Comparison of ENCODE assay signal across 1 cellular context in the genomic region with DNA sequence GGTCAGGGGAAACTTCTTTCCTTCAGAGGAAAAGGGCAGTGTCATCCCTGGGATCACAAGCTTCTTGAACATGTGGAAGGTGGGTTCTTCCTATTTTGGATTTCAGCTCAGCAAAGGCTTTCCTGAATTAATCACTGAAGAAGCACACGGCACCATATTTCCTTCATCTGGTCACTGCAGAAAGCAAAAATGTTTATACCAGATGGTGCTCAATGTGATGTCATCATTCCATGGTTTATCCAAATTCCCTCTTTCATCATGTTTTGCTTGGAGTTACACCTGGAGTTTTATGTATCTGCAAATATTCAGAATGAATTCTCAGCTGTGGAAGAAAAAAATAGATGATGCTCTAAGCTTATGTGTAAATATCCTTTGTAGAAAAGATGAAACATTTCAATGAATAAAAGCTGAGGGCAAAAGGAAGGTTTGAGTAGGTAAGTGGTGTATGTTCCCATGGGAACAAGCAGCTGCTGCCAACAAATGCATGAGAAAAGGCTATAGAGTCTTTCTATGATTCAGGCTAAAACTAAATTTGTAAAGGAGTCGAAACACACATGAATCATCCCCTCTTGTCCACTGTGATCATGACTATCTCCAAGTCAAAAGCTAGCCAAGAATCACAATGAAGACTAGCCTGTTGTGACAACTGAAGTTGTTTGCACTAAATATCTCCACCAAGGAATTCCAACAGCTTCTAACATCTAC.
A peak's percentile ranks its signal among the peaks of the same experiment; 100 is the strongest.
TF ChIP-seq lines count a peak whose summit lies in the region.

No MANE protein-coding gene starts in this region.

TF ChIP-seq in A549, 52 proteins besides CTCF, POLR2A, EP300 and RAD21 (continued from another document):
- TF ChIP-seq, protein P1, sequence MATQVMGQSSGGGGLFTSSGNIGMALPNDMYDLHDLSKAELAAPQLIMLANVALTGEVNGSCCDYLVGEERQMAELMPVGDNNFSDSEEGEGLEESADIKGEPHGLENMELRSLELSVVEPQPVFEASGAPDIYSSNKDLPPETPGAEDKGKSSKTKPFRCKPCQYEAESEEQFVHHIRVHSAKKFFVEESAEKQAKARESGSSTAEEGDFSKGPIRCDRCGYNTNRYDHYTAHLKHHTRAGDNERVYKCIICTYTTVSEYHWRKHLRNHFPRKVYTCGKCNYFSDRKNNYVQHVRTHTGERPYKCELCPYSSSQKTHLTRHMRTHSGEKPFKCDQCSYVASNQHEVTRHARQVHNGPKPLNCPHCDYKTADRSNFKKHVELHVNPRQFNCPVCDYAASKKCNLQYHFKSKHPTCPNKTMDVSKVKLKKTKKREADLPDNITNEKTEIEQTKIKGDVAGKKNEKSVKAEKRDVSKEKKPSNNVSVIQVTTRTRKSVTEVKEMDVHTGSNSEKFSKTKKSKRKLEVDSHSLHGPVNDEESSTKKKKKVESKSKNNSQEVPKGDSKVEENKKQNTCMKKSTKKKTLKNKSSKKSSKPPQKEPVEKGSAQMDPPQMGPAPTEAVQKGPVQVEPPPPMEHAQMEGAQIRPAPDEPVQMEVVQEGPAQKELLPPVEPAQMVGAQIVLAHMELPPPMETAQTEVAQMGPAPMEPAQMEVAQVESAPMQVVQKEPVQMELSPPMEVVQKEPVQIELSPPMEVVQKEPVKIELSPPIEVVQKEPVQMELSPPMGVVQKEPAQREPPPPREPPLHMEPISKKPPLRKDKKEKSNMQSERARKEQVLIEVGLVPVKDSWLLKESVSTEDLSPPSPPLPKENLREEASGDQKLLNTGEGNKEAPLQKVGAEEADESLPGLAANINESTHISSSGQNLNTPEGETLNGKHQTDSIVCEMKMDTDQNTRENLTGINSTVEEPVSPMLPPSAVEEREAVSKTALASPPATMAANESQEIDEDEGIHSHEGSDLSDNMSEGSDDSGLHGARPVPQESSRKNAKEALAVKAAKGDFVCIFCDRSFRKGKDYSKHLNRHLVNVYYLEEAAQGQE (IDR thresholded peaks at IDR 0.05): no peak
- peak; percentile 43; the same call in 1 of the 2 replicates for TF ChIP-seq FOSL2 (IDR thresholded peaks at IDR 0.05)
- TF ChIP-seq FOSL2 (CRISPR knock-in tag; IDR thresholded peaks at IDR 0.05): peak; percentile 74
- no peak for TF ChIP-seq RCOR1 (IDR thresholded peaks at IDR 0.05; ENCODE audit: low read depth, low read length)
